ENCODE assay signal across 1 cellular context in the genomic region with DNA sequence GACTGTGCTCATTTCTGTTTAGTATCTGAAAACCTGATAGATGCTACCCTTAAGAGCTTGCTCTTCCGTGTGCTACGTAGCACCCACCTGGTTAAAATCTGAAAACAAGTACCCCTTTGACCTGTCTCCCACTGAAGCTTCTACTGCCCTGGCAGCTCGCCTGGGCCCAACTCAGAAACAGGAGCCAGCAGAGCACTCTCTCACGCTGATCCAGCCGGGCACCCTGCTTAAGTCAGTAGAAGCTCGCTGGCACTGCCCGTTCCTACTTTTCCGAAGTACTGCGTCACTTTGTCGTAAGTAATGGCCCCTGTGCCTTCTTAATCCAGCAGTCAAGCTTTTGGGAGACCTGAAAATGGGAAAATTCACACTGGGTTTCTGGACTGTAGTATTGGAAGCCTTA.
TF ChIP-seq lines count a peak whose summit lies in the region.

No MANE protein-coding gene starts in this region.

TF ChIP-seq in IMR-90, 13 proteins besides CTCF, POLR2A, EP300 and RAD21:
- TF ChIP-seq BHLHE40 (IDR thresholded peaks at IDR 0.05; ENCODE audit: low read depth, low read length) = no peak
- no peak for TF ChIP-seq RFX5 (IDR thresholded peaks at IDR 0.05; ENCODE audit: low read depth, low read length)
- TF ChIP-seq MXI1 (IDR thresholded peaks at IDR 0.05; ENCODE audit: borderline replicate concordance, low read depth, low read length) = no peak
- TF ChIP-seq USF2 (IDR thresholded peaks at IDR 0.05; ENCODE audit: low read depth, low read length) = no peak
- no peak for TF ChIP-seq MAZ (IDR thresholded peaks at IDR 0.05; ENCODE audit: borderline replicate concordance, low read depth, low read length)
- no peak for TF ChIP-seq MAFK (IDR thresholded peaks at IDR 0.05; ENCODE audit: low read depth, low read length)
- TF ChIP-seq RCOR1 (IDR thresholded peaks at IDR 0.05; ENCODE audit: insufficient replicate concordance, low read length) = no peak
